20 cellular contexts compared by ENCODE assay signal in genomic region chr2:234414591-234414990, GRCh38.
DNase-seq lines count a peak whose midpoint lies in the region; ATAC-seq and TF ChIP-seq lines count a peak whose summit lies in the region.
"Had no signal": no experiment of that assay in that cellular context is flagged by ENCODE, and none has a peak within 500 bp of the region (broad histone marks: within the 10 kb centered on the region; RNA-seq: fewer than 3 reads in every experiment).

No MANE protein-coding gene starts in this region.

- no peaks in the 10 kb centered on the region for H3K27me3 Mint-ChIP-seq in activated CD8-positive, alpha-beta memory T cell treated with anti-CD3 and anti-CD28 coated beads, Interleukin-2, amount 10 ng/mL, durations not matched to agents 7 days and 5 days
- H3K27me3 Mint-ChIP-seq in effector memory CD8-positive, alpha-beta T cell: no peaks in the 10 kb centered on the region
- H3K27me3 Mint-ChIP-seq in stimulated activated naive B cell treated with anti-CD40 and anti-IgM and Interleukin-4, amounts not matched to agents 10 μg/mL and 1 μg/mL and 100 μg/mL, for 72 hours: peaks cover 0 to 3% of the 10 kb centered on the region in 2 donors

- H3K4me1 Mint-ChIP-seq in activated CD8-positive, alpha-beta memory T cell treated with anti-CD3 and anti-CD28 coated beads, Interleukin-2, amount 10 ng/mL, durations not matched to agents 7 days and 5 days: peaks cover 17% of the 10 kb centered on the region
- H3K4me1 Mint-ChIP-seq in effector memory CD8-positive, alpha-beta T cell (ENCODE audit: low read depth in 2 of 2): peaks cover 34 to 44% of the 10 kb centered on the region in 2 donors
- H3K4me1 Mint-ChIP-seq in stimulated activated naive B cell treated with anti-CD40 and anti-IgM and Interleukin-4, amounts not matched to agents 10 μg/mL and 1 μg/mL and 100 μg/mL, for 72 hours: peaks cover 26 to 39% of the 10 kb centered on the region in 2 donors

- no peak for TF ChIP-seq CTCF in left lung (IDR thresholded peaks at IDR 0.05)

- no peaks in the 10 kb centered on the region for H3K27me3 ChIP-seq in left lung

- no peak for DNase-seq in activated CD8-positive, alpha-beta memory T cell treated with anti-CD3 and anti-CD28 coated beads, Interleukin-2, amount 10 ng/mL, durations not matched to agents 7 days and 5 days
- DNase-seq in activated CD8-positive, alpha-beta memory T cell treated with anti-CD3 and anti-CD28 coated beads, Interleukin-2, amount 50 U/mL, for 4 hours: no peak
- DNase-seq in LoVo (ENCODE audit: low spot score): peak; percentile 64
- no peak for DNase-seq in effector memory CD8-positive, alpha-beta T cell
- DNase-seq in stimulated activated naive B cell treated with anti-CD40 and anti-IgM and Interleukin-4, amounts not matched to agents 10 μg/mL and 1 μg/mL and 100 μg/mL, for 72 hours: peak; percentile 44
- DNase-seq in AG20443 (ENCODE audit: low spot score): no peak
- DNase-seq in left lung: no peak
- no peak for DNase-seq in DMS 273 (lab: John Stamatoyannopoulos, UW; ENCODE audit: unreplicated experiment)
- DNase-seq: activated CD4-positive, alpha-beta T cell treated with anti-CD3 and anti-CD28 coated beads for 1 hour; Calu3; effector CD4-positive, alpha-beta T cell; kidney glomerular epithelial cell; mesenchymal stem cell; NCI-H187; nephron progenitor cell; NK-92 treated with Interleukin-12 subunit alpha and Interleukin-12 subunit beta, amount 100 ng/mL, for 24 hours had no signal

- peaks cover 11% of the 10 kb centered on the region for H3K9me3 Mint-ChIP-seq in activated CD8-positive, alpha-beta memory T cell treated with anti-CD3 and anti-CD28 coated beads, Interleukin-2, amount 10 ng/mL, durations not matched to agents 7 days and 5 days (ENCODE audit: low read depth)
- H3K9me3 Mint-ChIP-seq in effector memory CD8-positive, alpha-beta T cell: peaks cover 3 to 8% of the 10 kb centered on the region in 2 donors
- peaks cover 7 to 12% of the 10 kb centered on the region in 2 donors for H3K9me3 Mint-ChIP-seq in stimulated activated naive B cell treated with anti-CD40 and anti-IgM and Interleukin-4, amounts not matched to agents 10 μg/mL and 1 μg/mL and 100 μg/mL, for 72 hours

- no peak overlapping the region for H3K4me3 ChIP-seq in left lung

- H3K36me3 Mint-ChIP-seq in activated CD8-positive, alpha-beta memory T cell treated with anti-CD3 and anti-CD28 coated beads, Interleukin-2, amount 10 ng/mL, durations not matched to agents 7 days and 5 days: peaks cover 16% of the 10 kb centered on the region
- H3K36me3 Mint-ChIP-seq in effector memory CD8-positive, alpha-beta T cell (ENCODE audit: insufficient read depth): no peaks in the 10 kb centered on the region
- peaks cover 6 to 10% of the 10 kb centered on the region in 2 donors for H3K36me3 Mint-ChIP-seq in stimulated activated naive B cell treated with anti-CD40 and anti-IgM and Interleukin-4, amounts not matched to agents 10 μg/mL and 1 μg/mL and 100 μg/mL, for 72 hours

- H3K36me3 ChIP-seq in left lung: no peaks in the 10 kb centered on the region

- no peak overlapping the region for H3K27ac ChIP-seq in left lung

- CTCF ChIA-PET in activated CD8-positive, alpha-beta memory T cell treated with anti-CD3 and anti-CD28 coated beads, Interleukin-2, amount 10 ng/mL, durations not matched to agents 7 days and 5 days (lab: Charles Lee): interaction anchor here (0.9 kb wide), 1 partner anchor 10 kb away, joined by 3 read pairs; no protein-coding TSS in a partner anchor

- intact Hi-C loops in left lung (cut with DNase I): no loop called here

- no peak overlapping the region for H3K4me3 Mint-ChIP-seq in activated CD8-positive, alpha-beta memory T cell treated with anti-CD3 and anti-CD28 coated beads, Interleukin-2, amount 10 ng/mL, durations not matched to agents 7 days and 5 days
- no peak overlapping the region for H3K4me3 Mint-ChIP-seq in effector memory CD8-positive, alpha-beta T cell
- no peak overlapping the region for H3K4me3 Mint-ChIP-seq in stimulated activated naive B cell treated with anti-CD40 and anti-IgM and Interleukin-4, amounts not matched to agents 10 μg/mL and 1 μg/mL and 100 μg/mL, for 72 hours
- H3K4me3 Mint-ChIP-seq: nephron progenitor cell had no signal

- no peaks in the 10 kb centered on the region for H3K4me1 ChIP-seq in left lung

- no peaks in the 10 kb centered on the region for H3K9me3 ChIP-seq in left lung

- no peak for ATAC-seq in activated CD8-positive, alpha-beta memory T cell treated with anti-CD3 and anti-CD28 coated beads, Interleukin-2, amount 10 ng/mL, durations not matched to agents 7 days and 5 days
- ATAC-seq in effector memory CD8-positive, alpha-beta T cell (replicated peaks): no peak
- ATAC-seq in stimulated activated naive B cell treated with anti-CD40 and anti-IgM and Interleukin-4, amounts not matched to agents 10 μg/mL and 1 μg/mL and 100 μg/mL, for 72 hours (replicated peaks): peak; percentile 92 to 93
- ATAC-seq in left lung: no peak
- ATAC-seq: activated naive CD4-positive, alpha-beta T cell treated with anti-CD3 and anti-CD28 coated beads, Interleukin-2, amount 50 U/mL, for 72 hours; esophagus mucosa; HCT116; SK-N-SH treated with all-trans-retinoic acid at 6 μM for 48 hours had no signal

- peak overlapping the region; percentile 37 for H3K27ac Mint-ChIP-seq in activated CD8-positive, alpha-beta memory T cell treated with anti-CD3 and anti-CD28 coated beads, Interleukin-2, amount 10 ng/mL, durations not matched to agents 7 days and 5 days
- H3K27ac Mint-ChIP-seq in effector memory CD8-positive, alpha-beta T cell: peak overlapping the region; percentile 1 to 9
- H3K27ac Mint-ChIP-seq in stimulated activated naive B cell treated with anti-CD40 and anti-IgM and Interleukin-4, amounts not matched to agents 10 μg/mL and 1 μg/mL and 100 μg/mL, for 72 hours: peak overlapping the region; percentile 86
- H3K27ac Mint-ChIP-seq: nephron progenitor cell had no signal

Comparison
In these comparisons a context has a peak if more than half of its experiments do, and no peak if none do; other contexts are left out.
1. ATAC-seq: peak in stimulated activated naive B cell treated with anti-CD40 and anti-IgM and Interleukin-4, amounts not matched to agents 10 μg/mL and 1 μg/mL and 100 μg/mL, for 72 hours (2 of 2); none in activated CD8-positive, alpha-beta memory T cell treated with anti-CD3 and anti-CD28 coated beads, Interleukin-2, amount 10 ng/mL, durations not matched to agents 7 days and 5 days (single experiment), effector memory CD8-positive, alpha-beta T cell (single experiment) and left lung (single experiment).
2. DNase-seq: peak in LoVo (single experiment) and stimulated activated naive B cell treated with anti-CD40 and anti-IgM and Interleukin-4, amounts not matched to agents 10 μg/mL and 1 μg/mL and 100 μg/mL, for 72 hours (single experiment); none in activated CD8-positive, alpha-beta memory T cell treated with anti-CD3 and anti-CD28 coated beads, Interleukin-2, amount 10 ng/mL, durations not matched to agents 7 days and 5 days (single experiment), activated CD8-positive, alpha-beta memory T cell treated with anti-CD3 and anti-CD28 coated beads, Interleukin-2, amount 50 U/mL, for 4 hours (single experiment), effector memory CD8-positive, alpha-beta T cell (0 of 3), AG20443 (single experiment), left lung (0 of 2) and DMS 273 (single experiment).
3. H3K27ac Mint-ChIP-seq: peak in every context shown above with its lines; median percentile 86 in stimulated activated naive B cell treated with anti-CD40 and anti-IgM and Interleukin-4, amounts not matched to agents 10 μg/mL and 1 μg/mL and 100 μg/mL, for 72 hours; 37 in activated CD8-positive, alpha-beta memory T cell treated with anti-CD3 and anti-CD28 coated beads, Interleukin-2, amount 10 ng/mL, durations not matched to agents 7 days and 5 days; 5 in effector memory CD8-positive, alpha-beta T cell.